Comparison of ENCODE assay signal across 1 cellular context in the genomic region with DNA sequence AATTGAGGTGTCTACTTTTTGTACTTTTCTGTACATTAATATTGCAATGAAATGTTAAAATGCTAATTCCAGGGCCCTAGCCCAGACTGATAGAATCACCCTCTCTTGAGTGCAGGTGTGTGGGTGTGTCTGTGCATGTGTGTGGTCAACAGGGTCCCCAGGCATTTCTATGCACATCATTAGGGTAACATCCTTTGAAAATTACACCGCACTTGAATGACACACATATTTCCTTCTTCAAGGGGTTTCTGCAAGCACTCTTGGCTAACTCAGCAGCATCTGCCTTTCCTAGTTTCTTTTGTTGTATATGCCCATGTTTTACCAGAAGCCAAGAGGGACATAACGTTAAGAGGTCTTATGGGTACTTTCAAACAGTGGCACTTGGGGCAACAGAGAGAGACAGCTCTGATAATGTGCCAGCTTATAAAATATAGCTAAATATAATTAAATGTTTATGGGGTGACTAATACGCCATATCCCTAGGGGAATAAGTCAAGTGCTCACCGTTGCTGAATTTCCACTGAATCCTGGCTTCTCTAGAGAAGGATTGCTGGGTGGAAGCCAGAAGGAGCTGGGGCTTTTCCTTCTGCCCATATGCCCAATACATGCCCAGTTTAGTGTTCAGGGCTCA.
TF ChIP-seq lines count a peak whose summit lies in the region.

No MANE protein-coding gene starts in this region.

TF ChIP-seq in HepG2, 621 proteins besides CTCF, POLR2A, EP300 and RAD21 (continued from another document):
- no peak for TF ChIP-seq ZBTB34 (CRISPR knock-in tag; IDR thresholded peaks at IDR 0.05)
- no peak for TF ChIP-seq KLF12 (CRISPR knock-in tag; IDR thresholded peaks at IDR 0.05; ENCODE audit: borderline replicate concordance)
- no peak for TF ChIP-seq ZFP36L1 (CRISPR knock-in tag; IDR thresholded peaks at IDR 0.05)
